1 cellular context compared by ENCODE assay signal in genomic region chr9:128947423-128948310, GRCh38.
TF ChIP-seq lines count a peak whose summit lies in the region.

Gene DOLK, minus strand, starts transcription at chr9:128947603. Its CDS starts 300 bp downstream, at chr9:128947303.
Gene NUP188, plus strand, starts transcription at chr9:128947699. Its CDS starts 21 bp downstream, at chr9:128947720.

TF ChIP-seq in A549, 52 proteins besides CTCF, POLR2A, EP300 and RAD21 (continued from another document):
- TF ChIP-seq ZNF302 (CRISPR knock-in tag; IDR thresholded peaks at IDR 0.05) (no peak), JUN (IDR thresholded peaks at IDR 0.05) (peak; percentile 67 to 88; a peak in 4 of 5 replicates), SMC3 (IDR thresholded peaks at IDR 0.05) (no peak), PHF8 (IDR thresholded peaks at IDR 0.05; ENCODE audit: borderline replicate concordance, low read depth) (peak; percentile 76; the same call in 1 of the 2 replicates), MAZ (IDR thresholded peaks at IDR 0.05; ENCODE audit: borderline replicate concordance, low read depth, low read length) (peak; percentile 38; the same call in 1 of the 2 replicates), TP53 (CRISPR knock-in tag; IDR thresholded peaks at IDR 0.05) (peak; percentile 31; the same call in 1 of the 2 replicates), FOSL2 (IDR thresholded peaks at IDR 0.05) (no peak), FOSL2 (CRISPR knock-in tag; IDR thresholded peaks at IDR 0.05) (peak; percentile 22; the same call in 1 of the 2 replicates), E2F6 (IDR thresholded peaks at IDR 0.05; ENCODE audit: borderline replicate concordance, low read depth) (no peak)
